1 cellular context compared by ENCODE assay signal in the genomic region with DNA sequence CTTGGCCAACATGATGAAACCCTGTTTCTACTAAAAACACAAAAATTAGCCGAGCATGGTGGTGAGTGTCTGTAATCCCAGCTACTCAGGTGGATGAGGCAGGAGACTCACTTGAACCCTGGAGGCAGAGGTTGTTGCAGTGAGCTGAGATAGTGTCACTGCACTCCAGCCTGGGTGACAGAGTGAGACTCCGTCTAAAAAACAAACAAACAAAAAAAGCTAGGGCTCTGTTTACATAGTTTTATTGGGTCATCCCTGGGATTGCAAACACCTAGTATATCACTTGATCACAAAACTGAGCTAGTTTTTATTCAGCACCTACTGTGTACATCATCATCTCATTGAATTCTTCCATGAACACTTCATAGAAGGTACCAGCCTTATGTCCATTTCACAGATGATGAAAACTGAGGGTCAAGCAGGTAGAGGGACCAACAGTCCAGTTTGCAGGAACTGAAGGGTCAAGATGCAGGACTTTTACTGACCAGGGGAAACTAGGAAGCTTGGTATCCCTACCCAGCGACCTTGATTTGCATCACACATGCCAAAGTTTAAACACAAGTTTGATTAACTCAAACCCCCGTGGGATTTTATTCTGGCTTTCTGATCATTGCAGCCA.
TF ChIP-seq lines count a peak whose summit lies in the region.

No MANE protein-coding gene starts in this region.

TF ChIP-seq in H1, 55 proteins besides CTCF, POLR2A, EP300 and RAD21:
- TF ChIP-seq, protein P1, sequence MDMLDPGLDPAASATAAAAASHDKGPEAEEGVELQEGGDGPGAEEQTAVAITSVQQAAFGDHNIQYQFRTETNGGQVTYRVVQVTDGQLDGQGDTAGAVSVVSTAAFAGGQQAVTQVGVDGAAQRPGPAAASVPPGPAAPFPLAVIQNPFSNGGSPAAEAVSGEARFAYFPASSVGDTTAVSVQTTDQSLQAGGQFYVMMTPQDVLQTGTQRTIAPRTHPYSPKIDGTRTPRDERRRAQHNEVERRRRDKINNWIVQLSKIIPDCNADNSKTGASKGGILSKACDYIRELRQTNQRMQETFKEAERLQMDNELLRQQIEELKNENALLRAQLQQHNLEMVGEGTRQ (IDR thresholded peaks at IDR 0.05; ENCODE audit: low read length), result no peak
- no peak for TF ChIP-seq BRCA1 (IDR thresholded peaks at IDR 0.05; ENCODE audit: low read depth, low read length)
- no peak for TF ChIP-seq HDAC6 (IDR thresholded peaks at IDR 0.05; ENCODE audit: low read depth, low read length)
- TF ChIP-seq KDM1A (IDR thresholded peaks at IDR 0.05; ENCODE audit: borderline replicate concordance, low read length), result peak; percentile 69
- TF ChIP-seq RBBP5 (IDR thresholded peaks at IDR 0.05; ENCODE audit: borderline replicate concordance, low read depth, low read length), result no peak
- TF ChIP-seq SIRT6 (IDR thresholded peaks at IDR 0.05; ENCODE audit: low read length), result no peak
